19 cellular contexts compared by ENCODE assay signal in genomic region chr2:223989206-223989859, GRCh38. TPM values are rescaled to one million over a fixed set of nuclear protein-coding genes. Genes with fewer than 3 reads are reported as not detected.
DNase-seq lines count a peak whose midpoint lies in the region; ATAC-seq, FAIRE-seq and TF ChIP-seq lines count a peak whose summit lies in the region.
"Had no signal": no experiment of that assay in that cellular context is flagged by ENCODE, and none has a peak within 500 bp of the region (broad histone marks: within the 10 kb centered on the region; RNA-seq: fewer than 3 reads in every experiment).

No MANE protein-coding gene starts in this region.

- in situ Hi-C loops in K562 (cut with MboI) = no loop called here

- intact Hi-C loops in K562 (cut with micrococcal nuclease) (loop anchor here (1.0 kb wide), 1 partner anchor 295 kb away; no protein-coding TSS in a partner anchor), ovary (cut with DNase I) (no loop called here)

- peak; percentile 35 to 66 for TF ChIP-seq RAD21 in K562 (CRISPR knock-in tag; conservative IDR thresholded peaks at IDR 0.05 in 1 of 2, IDR thresholded peaks at IDR 0.05 in 1 of 2)

- H3K4me2 ChIP-seq in K562 (ENCODE audit: insufficient read depth, low read length) = 0 out of 2 replicates have a peak overlapping the region, but pooled peaks have one; percentile 24
- H3K4me2 ChIP-seq: BLaER1 treated with 17β-estradiol and CSF1 and Interleukin-3, amounts not matched to agents 10 nM and 100 nM; KMS-11 had no signal

- H3K36me3 ChIP-seq in GM06990 (ENCODE audit: control insufficient read depth, insufficient read depth, low read length) (no peaks in the 10 kb centered on the region), K562 (ENCODE audit: control insufficient read depth, insufficient read depth, low read length) (no peaks in the 10 kb centered on the region), ovary (no peaks in the 10 kb centered on the region)

- H3K36me3 Mint-ChIP-seq in nephron progenitor cell (ENCODE audit: low read depth) = peaks cover 10% of the 10 kb centered on the region

- H3K9me3 ChIP-seq in K562 (replicated peaks; ENCODE audit: control insufficient read depth, insufficient read depth, low read depth, low read length) (no peaks in the 10 kb centered on the region), ovary (no peaks in the 10 kb centered on the region)
- H3K9me3 ChIP-seq: BLaER1 treated with 17β-estradiol and CSF1 and Interleukin-3, amounts not matched to agents 10 nM and 100 nM; SJSA1 had no signal

- no peaks in the 10 kb centered on the region; a peak in 1 of 5 replicates for H3K4me1 ChIP-seq in K562 (replicated peaks in 1 of 2; ENCODE audit: control insufficient read depth in 2 of 2, insufficient read depth in 2 of 2, low read length in 2 of 2)
- H3K4me1 ChIP-seq in ovary (ENCODE audit: insufficient read depth) = no peaks in the 10 kb centered on the region

- H3K9ac ChIP-seq in K562 (ENCODE audit: insufficient read depth in 1 of 2, low read depth in 2 of 2, low read length in 2 of 2) = no peak overlapping the region
- H3K9ac ChIP-seq: BLaER1 treated with 17β-estradiol and CSF1 and Interleukin-3, amounts not matched to agents 10 nM and 100 nM; KMS-11 had no signal

- no peak overlapping the region for H2AFZ ChIP-seq in K562 (ENCODE audit: low read depth, low read length)

- peaks cover 31% of the 10 kb centered on the region for H3K4me1 Mint-ChIP-seq in nephron progenitor cell
- H3K4me1 Mint-ChIP-seq: activated B cell treated with CpG ODN at 0.5 μM for 24 hours; central memory CD8-positive, alpha-beta T cell had no signal

- no peaks in the 10 kb centered on the region for H3K79me2 ChIP-seq in K562 (ENCODE audit: control insufficient read depth, insufficient read depth, low read length)

- H3K27me3 ChIP-seq in GM06990 (replicated peaks; ENCODE audit: control insufficient read depth, insufficient read depth, low read length) (no peaks in the 10 kb centered on the region; the same call in 1 of the 2 replicates), K562 (ENCODE audit: control insufficient read depth in 2 of 2, insufficient read depth in 2 of 2, low read length in 2 of 2) (peaks cover 11 to 28% of the 10 kb centered on the region in 2 experiments; a peak in 4 of 5 replicates), ovary (no peaks in the 10 kb centered on the region)
- H3K27me3 ChIP-seq: BLaER1 treated with 17β-estradiol and CSF1 and Interleukin-3, amounts not matched to agents 10 nM and 100 nM; SJSA1 had no signal

- CTCF ChIA-PET in K562 (lab: Yijun Ruan, JAX; ENCODE audit: low intra/inter-chr PET ratio) = interaction anchor here (0.6 to 1.2 kb wide), 3 partner anchors 19 to 295 kb away, joined by 3 read pairs; no protein-coding TSS in a partner anchor

- no peaks in the 10 kb centered on the region for H4K20me1 ChIP-seq in K562 (replicated peaks; ENCODE audit: control insufficient read depth, insufficient read depth, low read length)
- H4K20me1 ChIP-seq: BLaER1 treated with 17β-estradiol and CSF1 and Interleukin-3, amounts not matched to agents 10 nM and 100 nM had no signal

- POLR2A ChIA-PET in K562 (lab: Yijun Ruan, JAX) = interaction anchor here (1.2 kb wide), 1 partner anchor 19 kb away, joined by 3 read pairs; no protein-coding TSS in a partner anchor

- H3K27me3 Mint-ChIP-seq in nephron progenitor cell (ENCODE audit: low read depth, poor library complexity) = no peaks in the 10 kb centered on the region
- H3K27me3 Mint-ChIP-seq: activated naive CD8-positive, alpha-beta T cell treated with anti-CD3 and anti-CD28 coated beads, Interleukin-2, amount 10 ng/mL, durations not matched to agents 7 days and 5 days had no signal

- no peak overlapping the region for H3K4me3 ChIP-seq in GM06990 (replicated peaks; ENCODE audit: low read depth, low read length)
- H3K4me3 ChIP-seq in K562 = no peak overlapping the region
- no peak overlapping the region for H3K4me3 ChIP-seq in ovary
- H3K4me3 ChIP-seq: BLaER1 treated with 17β-estradiol and CSF1 and Interleukin-3, amounts not matched to agents 10 nM and 100 nM; SJSA1 had no signal

- ATAC-seq in K562 (peak; percentile 93), HG03520 (IDR thresholded peaks at IDR 0.05; ENCODE audit: unreplicated experiment) (no peak)
- ATAC-seq: naive thymus-derived CD4-positive, alpha-beta T cell had no signal

- TF ChIP-seq CTCF in GM06990 (IDR thresholded peaks at IDR 0.05; ENCODE audit: insufficient read depth, low read length, poor library complexity, severe bottlenecking) (peak; percentile 38), K562 (IDR thresholded peaks at IDR 0.05 in 2 of 3, conservative IDR thresholded peaks at IDR 0.05 in 1 of 3; ENCODE audit: insufficient read depth in 2 of 3, low read depth in 1 of 3, low read length in 3 of 3) (peak; percentile 46 to 56 (median 52)), nephron progenitor cell (IDR thresholded peaks at IDR 0.05) (no peak), ovary (IDR thresholded peaks at IDR 0.05) (no peak)

- TF ChIP-seq POLR2A in K562 (conservative IDR thresholded peaks at IDR 0.05) (no peak), ovary (IDR thresholded peaks at IDR 0.05) (no peak)

- no peak for DNase-seq in GM06990 (ENCODE audit: extremely low read depth, insufficient read length)
- DNase-seq in MV-4-11 (lab: John Stamatoyannopoulos, UW) = peak; percentile 11
- peak; percentile 8 to 39 (median 16) for DNase-seq in K562 (ENCODE audit: extremely low read depth in 1 of 4, low spot score in 3 of 4)
- DNase-seq in nephron progenitor cell = no peak
- no peak for DNase-seq in ovary
- no peak for DNase-seq in activated CD4-positive, alpha-beta T cell treated with anti-CD3 and anti-CD28 coated beads, Interleukin-2, amount 50 U/mL, for 4 hours
- DNase-seq in NCI-H2171 (lab: John Stamatoyannopoulos, UW) = no peak
- DNase-seq: activated B cell treated with CpG ODN at 0.5 μM for 24 hours; activated naive CD8-positive, alpha-beta T cell treated with anti-CD3 and anti-CD28 coated beads, Interleukin-2, amount 10 ng/mL, durations not matched to agents 7 days and 5 days; naive thymus-derived CD4-positive, alpha-beta T cell; NCI-H1694; NCI-H69; stimulated activated naive CD4-positive, alpha-beta T cell had no signal

- WGBS in K562 (ENCODE audit: insufficient coverage, low coverage, missing lambda C conversion rate) = 13% methylated on average over 6 of the region's 10 CpGs
- 89 to 92% (median 91%) methylated on average over 10 of the region's 10 CpGs for WGBS in ovary, 3 donors

- TF ChIP-seq EP300 in K562 (IDR thresholded peaks at IDR 0.05; ENCODE audit: low read length) = no peak
- TF ChIP-seq EP300 in ovary (IDR thresholded peaks at IDR 0.05) = no peak

- no TSS peak for BruUV-seq in K562 (replicated peaks; lab: Mats Ljungman, UMichigan)

- no peak for FAIRE-seq in K562 (lab: Jason Lieb, UNC)
- FAIRE-seq: endometrium had no signal

- H3K27ac Mint-ChIP-seq in nephron progenitor cell = peak overlapping the region; percentile 83
- H3K27ac Mint-ChIP-seq: activated B cell treated with CpG ODN at 0.5 μM for 24 hours; activated naive CD8-positive, alpha-beta T cell treated with anti-CD3 and anti-CD28 coated beads, Interleukin-2, amount 10 ng/mL, durations not matched to agents 7 days and 5 days had no signal

- H3K9me3 Mint-ChIP-seq in nephron progenitor cell = no peaks in the 10 kb centered on the region
- H3K9me3 Mint-ChIP-seq: activated B cell treated with CpG ODN at 0.5 μM for 24 hours; activated naive CD8-positive, alpha-beta T cell treated with anti-CD3 and anti-CD28 coated beads, Interleukin-2, amount 10 ng/mL, durations not matched to agents 7 days and 5 days; central memory CD8-positive, alpha-beta T cell had no signal

- no peaks in the 10 kb centered on the region for H3K9me1 ChIP-seq in K562 (ENCODE audit: control insufficient read depth, insufficient read depth, low read length)

- H3K27ac ChIP-seq in K562 (ENCODE audit: extremely low read depth, low read depth, low read length) (no peak overlapping the region), ovary (no peak overlapping the region)
- H3K27ac ChIP-seq: BLaER1 treated with 17β-estradiol and CSF1 and Interleukin-3, amounts not matched to agents 10 nM and 100 nM; KMS-11; SJSA1 had no signal

- H3K4me3 Mint-ChIP-seq in nephron progenitor cell = no peak overlapping the region
- H3K4me3 Mint-ChIP-seq: activated B cell treated with CpG ODN at 0.5 μM for 24 hours; activated naive CD8-positive, alpha-beta T cell treated with anti-CD3 and anti-CD28 coated beads, Interleukin-2, amount 10 ng/mL, durations not matched to agents 7 days and 5 days; central memory CD8-positive, alpha-beta T cell; naive thymus-derived CD4-positive, alpha-beta T cell had no signal

RNA-seq across cellular contexts. Expression of gene MRPL44, which starts 32.1 kb away (rescaled TPM):
- total RNA-seq in K562 (2011; cell fraction: chromatin; rRNA removed; ENCODE audit: low replicate concordance) = 5.0 and 7.2 TPM in 2 replicates
- total RNA-seq in K562 (2011; cell fraction: nucleolus; rRNA removed) = 5.2 and 5.7 TPM in 2 replicates
- total RNA-seq in K562 (2011; cell fraction: nucleoplasm; rRNA removed) = 6.1 and 6.8 TPM in 2 replicates
- total RNA-seq in K562 (2014; rRNA removed) = 18.3 and 20.2 TPM in 2 replicates
- 24.0 and 26.7 TPM in 2 replicates for total RNA-seq in K562 (2014; rRNA removed; fragmentation: Illumina TruSeq; extraction: Trizol)
- 24.5 and 26.0 TPM in 2 replicates for total RNA-seq in K562 (2015; rRNA removed; fragmentation: Illumina TruSeq; extraction: Trizol)
- total RNA-seq in K562 (2021) = 19.3 and 20.7 TPM in 2 replicates
- 14.5 and 16.5 TPM in 2 replicates for polyA plus RNA-seq in K562 (2011; rRNA removed)
- polyA plus RNA-seq in K562 (2011; cell fraction: cytosol; rRNA removed) = 10.5 and 14.4 TPM in 2 replicates
- polyA plus RNA-seq in K562 (2011; cell fraction: nucleus; rRNA removed) = 3.4 and 3.9 TPM in 2 replicates
- 14.4 and 17.9 TPM in 2 replicates for polyA plus RNA-seq in K562 (2012)
- 25.4 and 26.7 TPM in 2 replicates for polyA plus RNA-seq in K562 (2014; fragmentation: Illumina TruSeq; extraction: Trizol)
- polyA plus RNA-seq in K562 (2014; fragmentation: Nextera tagmentation; extraction: Ambion mirVana) = 10 to 100 TPM; 10.4 to 16.4 TPM
- polyA plus RNA-seq in K562 (2014; rRNA removed) = 20.8 and 23.4 TPM in 2 replicates
- polyA minus RNA-seq in K562 (2011; rRNA and poly(A)+ RNA removed) = 8.6 and 9.7 TPM in 2 replicates
- 8.9 and 10.0 TPM in 2 replicates for polyA minus RNA-seq in K562 (2011; cell fraction: cytosol; rRNA and poly(A)+ RNA removed)
- 4.3 and 7.1 TPM in 2 replicates for polyA minus RNA-seq in K562 (2011; cell fraction: nucleus; rRNA and poly(A)+ RNA removed)
- total RNA-seq in ovary = 10 to 100 TPM; 12.6 to 20.4 (median 15.9) TPM
- polyA plus RNA-seq in ovary = 10 to 100 TPM; 18.3 to 28.3 TPM

RNA-seq across cellular contexts. Expression of gene WDFY1, which starts 44.2 kb away (rescaled TPM):
- total RNA-seq in K562 (2011; cell fraction: chromatin; rRNA removed; ENCODE audit: low replicate concordance) = 30.1 and 42.9 TPM in 2 replicates
- total RNA-seq in K562 (2011; cell fraction: nucleolus; rRNA removed) = 23.3 and 31.2 TPM in 2 replicates
- 25.7 and 27.6 TPM in 2 replicates for total RNA-seq in K562 (2011; cell fraction: nucleoplasm; rRNA removed)
- 17.5 and 28.1 TPM in 2 replicates for total RNA-seq in K562 (2014; rRNA removed)
- total RNA-seq in K562 (2014; rRNA removed; fragmentation: Illumina TruSeq; extraction: Trizol) = 21.7 and 22.9 TPM in 2 replicates
- 23.9 and 25.3 TPM in 2 replicates for total RNA-seq in K562 (2015; rRNA removed; fragmentation: Illumina TruSeq; extraction: Trizol)
- total RNA-seq in K562 (2021) = 17.7 and 18.3 TPM in 2 replicates
- 27.6 and 34.8 TPM in 2 replicates for polyA plus RNA-seq in K562 (2011; rRNA removed)
- 25.0 and 26.2 TPM in 2 replicates for polyA plus RNA-seq in K562 (2011; cell fraction: cytosol; rRNA removed)
- 25.8 and 37.3 TPM in 2 replicates for polyA plus RNA-seq in K562 (2011; cell fraction: nucleus; rRNA removed)
- polyA plus RNA-seq in K562 (2012) = 15.7 and 23.8 TPM in 2 replicates
- 14.4 and 17.5 TPM in 2 replicates for polyA plus RNA-seq in K562 (2014; fragmentation: Illumina TruSeq; extraction: Trizol)
- 1 to 10 TPM; 5.4 to 7.4 TPM for polyA plus RNA-seq in K562 (2014; fragmentation: Nextera tagmentation; extraction: Ambion mirVana)
- 13.5 and 16.2 TPM in 2 replicates for polyA plus RNA-seq in K562 (2014; rRNA removed)
- 65.6 and 70.4 TPM in 2 replicates for polyA minus RNA-seq in K562 (2011; rRNA and poly(A)+ RNA removed)
- 22.4 and 24.8 TPM in 2 replicates for polyA minus RNA-seq in K562 (2011; cell fraction: cytosol; rRNA and poly(A)+ RNA removed)
- 28.9 and 42.2 TPM in 2 replicates for polyA minus RNA-seq in K562 (2011; cell fraction: nucleus; rRNA and poly(A)+ RNA removed)
- 10 to 100 TPM; 33.4 to 50.1 (median 40.8) TPM for total RNA-seq in ovary
- 10 to 100 TPM; 21.2 to 35.7 TPM for polyA plus RNA-seq in ovary

RNA-seq across cellular contexts. Expression of gene SERPINE2, which starts 49.8 kb away (rescaled TPM):
- not detected in 2 replicates for total RNA-seq in K562 (2011; cell fraction: chromatin; rRNA removed; ENCODE audit: low replicate concordance)
- 0.50 TPM in 1 of 2 replicates, not detected in the other for total RNA-seq in K562 (2011; cell fraction: nucleolus; rRNA removed)
- total RNA-seq in K562 (2011; cell fraction: nucleoplasm; rRNA removed) = 0.66 TPM in 1 of 2 replicates, not detected in the other
- not detected in 2 replicates for total RNA-seq in K562 (2014; rRNA removed)
- not detected in 2 replicates for total RNA-seq in K562 (2014; rRNA removed; fragmentation: Illumina TruSeq; extraction: Trizol)
- not detected in 2 replicates for total RNA-seq in K562 (2015; rRNA removed; fragmentation: Illumina TruSeq; extraction: Trizol)
- total RNA-seq in K562 (2021) = 0.13 and 0.58 TPM in 2 replicates
- 0.01 TPM in 1 of 2 replicates, not detected in the other for polyA plus RNA-seq in K562 (2011; rRNA removed)
- 0.09 TPM in 1 of 2 replicates, not detected in the other for polyA plus RNA-seq in K562 (2011; cell fraction: cytosol; rRNA removed)
- 0.18 and 0.23 TPM in 2 replicates for polyA plus RNA-seq in K562 (2011; cell fraction: nucleus; rRNA removed)
- polyA plus RNA-seq in K562 (2012) = 0.22 and 1.3 TPM in 2 replicates
- polyA plus RNA-seq in K562 (2014; fragmentation: Illumina TruSeq; extraction: Trizol) = 0.16 and 0.29 TPM in 2 replicates
- polyA plus RNA-seq in K562 (2014; fragmentation: Nextera tagmentation; extraction: Ambion mirVana) = under 1 TPM in 1 of 2 experiments, not detected in 1; 0.03 TPM
- polyA plus RNA-seq in K562 (2014; rRNA removed) = not detected in 2 replicates
- polyA minus RNA-seq in K562 (2011; rRNA and poly(A)+ RNA removed) = not detected in 2 replicates
- polyA minus RNA-seq in K562 (2011; cell fraction: cytosol; rRNA and poly(A)+ RNA removed) = not detected in 2 replicates
- polyA minus RNA-seq in K562 (2011; cell fraction: nucleus; rRNA and poly(A)+ RNA removed) = not detected in 2 replicates
- total RNA-seq in ovary = 100 to 1,000 TPM in 3 of 7 donors, 10 to 100 TPM in 4; 42.5 to 215 (median 75.9) TPM
- 100 to 1,000 TPM; 184 to 264 TPM for polyA plus RNA-seq in ovary

Comparison
In these comparisons a context has a peak if more than half of its experiments do, and no peak if none do; other contexts are left out.
1. DNase-seq: peak in MV-4-11 (single experiment) and K562 (4 of 4); none in GM06990 (single experiment), nephron progenitor cell (single experiment), ovary (0 of 5), activated CD4-positive, alpha-beta T cell treated with anti-CD3 and anti-CD28 coated beads, Interleukin-2, amount 50 U/mL, for 4 hours (0 of 2) and NCI-H2171 (single experiment).
2. CTCF ChIP-seq: peak in GM06990 (single experiment) and K562 (3 of 3); none in nephron progenitor cell (single experiment) and ovary (0 of 3).
3. RNA of gene SERPINE2, which starts 49.8 kb away (total RNA-seq): 42.5 to 215 TPM in ovary; 0.13 to 0.66 TPM in K562; every median in the first group is over 10 times any median in the second.